8 cellular contexts compared by ENCODE assay signal in the genomic region with DNA sequence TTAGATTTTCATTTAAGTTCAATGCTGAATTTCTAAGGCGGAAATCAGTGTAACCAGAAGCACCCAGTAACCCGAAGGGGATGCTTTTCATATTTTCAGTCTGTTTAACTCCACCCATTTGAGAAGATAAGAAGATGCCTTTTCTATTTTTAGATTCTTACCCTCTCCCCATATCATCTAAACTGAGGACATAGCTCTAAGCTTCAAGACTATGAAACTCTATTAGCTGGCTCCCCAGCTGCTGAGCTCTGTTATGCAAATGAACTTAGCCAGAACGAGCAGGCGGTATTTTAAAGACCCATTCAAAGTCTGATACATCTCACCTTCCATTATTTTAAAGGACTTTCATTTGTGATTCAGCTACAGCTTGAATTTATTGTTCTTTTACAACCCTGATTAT. TPM values are rescaled to one million over a fixed set of nuclear protein-coding genes. Genes with fewer than 3 reads are reported as not detected.
A peak's percentile ranks its signal among the peaks of the same experiment; 100 is the strongest.
DNase-seq lines count a peak whose midpoint lies in the region; ATAC-seq and TF ChIP-seq lines count a peak whose summit lies in the region.

No MANE protein-coding gene starts in this region.

- H3K9me3 ChIP-seq in Caco-2 (no peaks in the 10 kb centered on the region), breast epithelium (no peaks in the 10 kb centered on the region)

- H3K27me3 Mint-ChIP-seq in Caco-2 (ENCODE audit: insufficient read depth, unreplicated experiment) (no peaks in the 10 kb centered on the region), neural crest cell (ENCODE audit: low read depth) (no peaks in the 10 kb centered on the region)

- H3K36me3 ChIP-seq in Caco-2 (ENCODE audit: control insufficient read depth, insufficient read depth, low read length) (no peaks in the 10 kb centered on the region; the same call in 1 of the 2 replicates), breast epithelium (no peaks in the 10 kb centered on the region)

- intact Hi-C loops in Caco-2 (cut with micrococcal nuclease; ENCODE audit: unreplicated experiment) (loop anchor here (5.0 kb wide), 2 partner anchors 177 to 222 kb away; no protein-coding TSS in a partner anchor), breast epithelium (cut with DNase I; ENCODE audit: low total_unique reads) (no loop called here)

- H3K4me1 Mint-ChIP-seq in Caco-2 (ENCODE audit: low read depth, unreplicated experiment) (peaks cover 83% of the 10 kb centered on the region), neural crest cell (peaks cover 83% of the 10 kb centered on the region)

- H3K4me1 ChIP-seq in Caco-2, result peaks cover 77% of the 10 kb centered on the region
- peaks cover 0 to 6% of the 10 kb centered on the region in 2 donors for H3K4me1 ChIP-seq in breast epithelium

- BruUV-seq in Caco-2 (replicated peaks; lab: Mats Ljungman, UMichigan), result no TSS peak

- CTCF ChIA-PET in Caco-2 (lab: Charles Lee), result interaction anchor here (1.5 to 1.6 kb wide), 2 partner anchors 222 to 240 kb away, joined by 8 to 11 read pairs; no protein-coding TSS in a partner anchor

- peak overlapping the region; percentile 15 for H3K4me3 Mint-ChIP-seq in Caco-2 (ENCODE audit: unreplicated experiment)
- H3K4me3 Mint-ChIP-seq in neural crest cell, result peak overlapping the region; percentile 54

- no peak for TF ChIP-seq POLR2A in breast epithelium (IDR thresholded peaks at IDR 0.05)

- peaks cover 94% of the 10 kb centered on the region for H3K36me3 Mint-ChIP-seq in Caco-2 (ENCODE audit: insufficient read depth, unreplicated experiment)
- peaks cover 13% of the 10 kb centered on the region for H3K36me3 Mint-ChIP-seq in neural crest cell (ENCODE audit: low read depth)

- ATAC-seq in GM19463 (IDR thresholded peaks at IDR 0.05; ENCODE audit: unreplicated experiment) (peak; percentile 67), HG03439 (IDR thresholded peaks at IDR 0.05; ENCODE audit: unreplicated experiment) (peak; percentile 78)

- POLR2A ChIA-PET in Caco-2 (lab: Charles Lee), result no interaction called here

- TF ChIP-seq CTCF in Caco-2 (IDR thresholded peaks at IDR 0.05; ENCODE audit: insufficient read depth in 1 of 2, low read depth in 1 of 2, low read length in 1 of 2, severe bottlenecking in 1 of 2, unreplicated experiment in 1 of 2) (no peak), breast epithelium (IDR thresholded peaks at IDR 0.05) (no peak), neural crest cell (conservative IDR thresholded peaks at IDR 0.05) (no peak)

- H3K9me3 Mint-ChIP-seq in Caco-2 (ENCODE audit: unreplicated experiment) (no peaks in the 10 kb centered on the region), neural crest cell (peaks cover 5% of the 10 kb centered on the region)

- no peaks in the 10 kb centered on the region for H3K27me3 ChIP-seq in Caco-2 (replicated peaks; ENCODE audit: control insufficient read depth, insufficient read depth, low read length)
- H3K27me3 ChIP-seq in breast epithelium, result no peaks in the 10 kb centered on the region

- DNase-seq in Caco-2 (no peak), breast epithelium (ENCODE audit: low spot score in 2 of 2) (no peak), neural crest cell (ENCODE audit: low read depth, low spot score) (no peak), HCEC 1CT (no peak), cerebellar nuclear complex (lab: John Stamatoyannopoulos, UW) (no peak), hypothalamus (lab: John Stamatoyannopoulos, UW) (no peak)

- H3K4me3 ChIP-seq in Caco-2 (ENCODE audit: low read depth, low read length) (no peak overlapping the region), breast epithelium (no peak overlapping the region)

- H3K27ac ChIP-seq in breast epithelium, result peak overlapping the region; percentile 30 to 62

- H3K27ac Mint-ChIP-seq in Caco-2 (ENCODE audit: unreplicated experiment) (peak overlapping the region; percentile 62), neural crest cell (ENCODE audit: unreplicated experiment) (no peak overlapping the region)

RNA-seq across cellular contexts. Expression of a gene that starts 16.5 kb away (rescaled TPM):
- total RNA-seq in Caco-2 (2022) (87.5 and 95.8 TPM in 2 replicates), breast epithelium (10 to 100 TPM; 19.5 to 35.7 (median 35.7) TPM), neural crest cell (15.7 and 17.5 TPM in 2 replicates)
